In the genomic region with DNA sequence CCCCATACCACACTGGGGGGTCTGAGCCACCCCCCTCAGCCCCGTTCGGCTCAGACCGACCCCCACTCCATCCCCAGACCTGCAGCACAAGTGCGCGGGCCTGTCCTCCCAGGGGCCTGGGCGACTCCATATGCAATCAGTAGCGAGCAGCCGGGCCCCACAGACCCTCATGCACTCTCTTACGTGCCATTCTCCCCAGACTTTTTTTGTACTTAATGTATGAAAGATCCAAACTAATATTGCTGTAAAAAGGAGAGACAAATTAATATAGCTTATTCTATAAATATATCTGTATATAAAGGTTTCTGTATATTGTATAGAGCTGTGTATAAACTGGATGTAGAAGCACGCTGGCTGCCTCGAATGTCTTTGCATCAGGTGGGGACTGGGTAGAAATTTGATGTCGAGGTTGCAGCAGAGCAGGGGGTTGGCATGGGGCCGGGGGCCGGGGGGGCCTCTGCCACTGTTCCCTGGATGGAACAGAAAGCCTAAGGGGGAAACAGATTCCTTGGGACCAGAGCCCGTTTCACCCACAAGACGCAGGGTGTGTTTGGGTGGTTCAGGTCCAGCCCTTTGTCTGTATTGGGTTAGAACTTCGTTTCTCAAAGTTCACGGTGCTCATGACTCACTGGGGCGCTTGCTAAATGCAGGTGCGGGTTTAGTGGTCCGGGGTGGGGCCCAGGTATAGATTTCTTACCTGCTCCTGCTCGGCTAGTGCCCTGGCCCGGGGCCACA, we compare ENCODE assay signal across 1 cellular context.
TF ChIP-seq lines count a peak whose summit lies in the region.

No MANE protein-coding gene starts in this region.

TF ChIP-seq in GM23338, 12 proteins besides CTCF, POLR2A, EP300 and RAD21 (continued from another document):
- TF ChIP-seq, protein P1, sequence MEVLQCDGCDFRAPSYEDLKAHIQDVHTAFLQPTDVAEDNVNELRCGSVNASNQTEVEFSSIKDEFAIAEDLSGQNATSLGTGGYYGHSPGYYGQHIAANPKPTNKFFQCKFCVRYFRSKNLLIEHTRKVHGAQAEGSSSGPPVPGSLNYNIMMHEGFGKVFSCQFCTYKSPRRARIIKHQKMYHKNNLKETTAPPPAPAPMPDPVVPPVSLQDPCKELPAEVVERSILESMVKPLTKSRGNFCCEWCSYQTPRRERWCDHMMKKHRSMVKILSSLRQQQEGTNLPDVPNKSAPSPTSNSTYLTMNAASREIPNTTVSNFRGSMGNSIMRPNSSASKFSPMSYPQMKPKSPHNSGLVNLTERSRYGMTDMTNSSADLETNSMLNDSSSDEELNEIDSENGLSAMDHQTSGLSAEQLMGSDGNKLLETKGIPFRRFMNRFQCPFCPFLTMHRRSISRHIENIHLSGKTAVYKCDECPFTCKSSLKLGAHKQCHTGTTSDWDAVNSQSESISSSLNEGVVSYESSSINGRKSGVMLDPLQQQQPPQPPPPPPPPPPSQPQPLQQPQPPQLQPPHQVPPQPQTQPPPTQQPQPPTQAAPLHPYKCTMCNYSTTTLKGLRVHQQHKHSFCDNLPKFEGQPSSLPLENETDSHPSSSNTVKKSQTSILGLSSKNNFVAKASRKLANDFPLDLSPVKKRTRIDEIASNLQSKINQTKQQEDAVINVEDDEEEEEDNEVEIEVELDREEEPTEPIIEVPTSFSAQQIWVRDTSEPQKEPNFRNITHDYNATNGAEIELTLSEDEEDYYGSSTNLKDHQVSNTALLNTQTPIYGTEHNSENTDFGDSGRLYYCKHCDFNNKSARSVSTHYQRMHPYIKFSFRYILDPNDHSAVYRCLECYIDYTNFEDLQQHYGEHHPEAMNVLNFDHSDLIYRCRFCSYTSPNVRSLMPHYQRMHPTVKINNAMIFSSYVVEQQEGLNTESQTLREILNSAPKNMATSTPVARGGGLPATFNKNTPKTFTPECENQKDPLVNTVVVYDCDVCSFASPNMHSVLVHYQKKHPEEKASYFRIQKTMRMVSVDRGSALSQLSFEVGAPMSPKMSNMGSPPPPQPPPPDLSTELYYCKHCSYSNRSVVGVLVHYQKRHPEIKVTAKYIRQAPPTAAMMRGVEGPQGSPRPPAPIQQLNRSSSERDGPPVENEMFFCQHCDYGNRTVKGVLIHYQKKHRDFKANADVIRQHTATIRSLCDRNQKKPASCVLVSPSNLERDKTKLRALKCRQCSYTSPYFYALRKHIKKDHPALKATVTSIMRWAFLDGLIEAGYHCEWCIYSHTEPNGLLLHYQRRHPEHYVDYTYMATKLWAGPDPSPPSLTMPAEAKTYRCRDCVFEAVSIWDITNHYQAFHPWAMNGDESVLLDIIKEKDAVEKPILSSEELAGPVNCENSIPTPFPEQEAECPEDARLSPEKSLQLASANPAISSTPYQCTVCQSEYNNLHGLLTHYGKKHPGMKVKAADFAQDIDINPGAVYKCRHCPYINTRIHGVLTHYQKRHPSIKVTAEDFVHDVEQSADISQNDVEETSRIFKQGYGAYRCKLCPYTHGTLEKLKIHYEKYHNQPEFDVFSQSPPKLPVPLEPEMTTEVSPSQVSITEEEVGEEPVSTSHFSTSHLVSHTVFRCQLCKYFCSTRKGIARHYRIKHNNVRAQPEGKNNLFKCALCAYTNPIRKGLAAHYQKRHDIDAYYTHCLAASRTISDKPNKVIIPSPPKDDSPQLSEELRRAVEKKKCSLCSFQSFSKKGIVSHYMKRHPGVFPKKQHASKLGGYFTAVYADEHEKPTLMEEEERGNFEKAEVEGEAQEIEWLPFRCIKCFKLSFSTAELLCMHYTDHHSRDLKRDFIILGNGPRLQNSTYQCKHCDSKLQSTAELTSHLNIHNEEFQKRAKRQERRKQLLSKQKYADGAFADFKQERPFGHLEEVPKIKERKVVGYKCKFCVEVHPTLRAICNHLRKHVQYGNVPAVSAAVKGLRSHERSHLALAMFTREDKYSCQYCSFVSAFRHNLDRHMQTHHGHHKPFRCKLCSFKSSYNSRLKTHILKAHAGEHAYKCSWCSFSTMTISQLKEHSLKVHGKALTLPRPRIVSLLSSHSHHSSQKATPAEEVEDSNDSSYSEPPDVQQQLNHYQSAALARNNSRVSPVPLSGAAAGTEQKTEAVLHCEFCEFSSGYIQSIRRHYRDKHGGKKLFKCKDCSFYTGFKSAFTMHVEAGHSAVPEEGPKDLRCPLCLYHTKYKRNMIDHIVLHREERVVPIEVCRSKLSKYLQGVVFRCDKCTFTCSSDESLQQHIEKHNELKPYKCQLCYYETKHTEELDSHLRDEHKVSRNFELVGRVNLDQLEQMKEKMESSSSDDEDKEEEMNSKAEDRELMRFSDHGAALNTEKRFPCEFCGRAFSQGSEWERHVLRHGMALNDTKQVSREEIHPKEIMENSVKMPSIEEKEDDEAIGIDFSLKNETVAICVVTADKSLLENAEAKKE (CRISPR knock-in tag; IDR thresholded peaks at IDR 0.05): no peak
- TF ChIP-seq JUNB (IDR thresholded peaks at IDR 0.05; ENCODE audit: unreplicated experiment) (no peak), STAT1 (IDR thresholded peaks at IDR 0.05; ENCODE audit: unreplicated experiment) (no peak), ZNF331 (CRISPR knock-in tag; IDR thresholded peaks at IDR 0.05; ENCODE audit: low read depth) (no peak), ZNF114 (CRISPR knock-in tag; IDR thresholded peaks at IDR 0.05) (no peak), NANOG (IDR thresholded peaks at IDR 0.05; ENCODE audit: borderline replicate concordance) (no peak), CREB1 (CRISPR knock-in tag; IDR thresholded peaks at IDR 0.05; ENCODE audit: low read depth) (no peak)
- TF ChIP-seq, protein P2, sequence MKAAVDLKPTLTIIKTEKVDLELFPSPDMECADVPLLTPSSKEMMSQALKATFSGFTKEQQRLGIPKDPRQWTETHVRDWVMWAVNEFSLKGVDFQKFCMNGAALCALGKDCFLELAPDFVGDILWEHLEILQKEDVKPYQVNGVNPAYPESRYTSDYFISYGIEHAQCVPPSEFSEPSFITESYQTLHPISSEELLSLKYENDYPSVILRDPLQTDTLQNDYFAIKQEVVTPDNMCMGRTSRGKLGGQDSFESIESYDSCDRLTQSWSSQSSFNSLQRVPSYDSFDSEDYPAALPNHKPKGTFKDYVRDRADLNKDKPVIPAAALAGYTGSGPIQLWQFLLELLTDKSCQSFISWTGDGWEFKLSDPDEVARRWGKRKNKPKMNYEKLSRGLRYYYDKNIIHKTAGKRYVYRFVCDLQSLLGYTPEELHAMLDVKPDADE (IDR thresholded peaks at IDR 0.05): no peak
